Comparison of ENCODE assay signal across 8 cellular contexts in the genomic region with DNA sequence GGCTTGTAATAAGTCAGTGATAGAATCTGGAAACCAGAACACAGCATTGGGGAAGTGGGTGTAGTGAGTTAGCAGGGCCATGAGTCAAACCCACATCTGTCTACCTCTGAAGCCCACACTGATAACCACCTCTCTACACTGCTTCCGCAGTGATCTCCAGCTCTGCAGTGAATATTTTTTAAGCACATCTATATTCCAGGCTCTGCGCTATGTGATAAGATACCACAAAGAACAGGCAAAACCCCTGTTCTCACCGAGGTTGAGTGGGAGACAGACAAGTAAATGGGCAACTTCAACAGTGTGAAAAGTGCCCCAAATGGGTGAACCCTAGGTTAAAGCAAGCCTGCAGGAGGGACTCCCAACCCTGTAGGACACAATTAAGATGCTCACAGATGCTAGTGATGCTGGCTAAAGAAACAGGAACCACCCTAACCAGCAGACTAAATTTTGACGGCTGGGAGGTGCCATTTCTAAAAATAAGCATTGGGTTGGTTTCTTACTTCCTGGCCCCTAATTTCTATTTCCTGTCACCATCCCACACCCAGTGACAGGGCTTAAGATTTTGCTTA.
DNase-seq lines count a peak whose midpoint lies in the region; ATAC-seq and TF ChIP-seq lines count a peak whose summit lies in the region.

No MANE protein-coding gene starts in this region.

- no peak for TF ChIP-seq CTCF in GM20000 (IDR thresholded peaks at IDR 0.05; ENCODE audit: extremely low read depth, missing control alignments)
- TF ChIP-seq CTCF in ovary (IDR thresholded peaks at IDR 0.05), result no peak

- no peak for TF ChIP-seq EP300 in ovary (IDR thresholded peaks at IDR 0.05)

- no peaks in the 10 kb centered on the region for H3K27me3 ChIP-seq in ovary

- H3K4me1 ChIP-seq in ovary (ENCODE audit: insufficient read depth), result peaks cover 9% of the 10 kb centered on the region

- peak overlapping the region; percentile 63 for H3K4me3 Mint-ChIP-seq in stimulated activated naive CD8-positive, alpha-beta T cell treated with anti-CD3 and anti-CD28 coated beads, Interleukin-15, Interleukin-2, amounts not matched to agents 100 ng/mL and 50 ng/mL, for 24 hours

- H3K36me3 Mint-ChIP-seq in stimulated activated naive CD8-positive, alpha-beta T cell treated with anti-CD3 and anti-CD28 coated beads, Interleukin-15, Interleukin-2, amounts not matched to agents 100 ng/mL and 50 ng/mL, for 24 hours (ENCODE audit: low read depth), result peaks cover 8% of the 10 kb centered on the region

- no peaks in the 10 kb centered on the region for H3K27me3 Mint-ChIP-seq in stimulated activated naive CD8-positive, alpha-beta T cell treated with anti-CD3 and anti-CD28 coated beads, Interleukin-15, Interleukin-2, amounts not matched to agents 100 ng/mL and 50 ng/mL, for 24 hours

- no peak overlapping the region for H3K27ac ChIP-seq in ovary

- H3K9me3 Mint-ChIP-seq in stimulated activated naive CD8-positive, alpha-beta T cell treated with anti-CD3 and anti-CD28 coated beads, Interleukin-15, Interleukin-2, amounts not matched to agents 100 ng/mL and 50 ng/mL, for 24 hours, result peaks cover 13% of the 10 kb centered on the region

- ATAC-seq in HG03565 (IDR thresholded peaks at IDR 0.05; ENCODE audit: unreplicated experiment), result peak; percentile 46

- no peaks in the 10 kb centered on the region for H3K9me3 ChIP-seq in ovary

- H3K4me1 Mint-ChIP-seq in stimulated activated naive CD8-positive, alpha-beta T cell treated with anti-CD3 and anti-CD28 coated beads, Interleukin-15, Interleukin-2, amounts not matched to agents 100 ng/mL and 50 ng/mL, for 24 hours (ENCODE audit: low read depth), result peaks cover 64% of the 10 kb centered on the region

- H3K27ac Mint-ChIP-seq in stimulated activated naive CD8-positive, alpha-beta T cell treated with anti-CD3 and anti-CD28 coated beads, Interleukin-15, Interleukin-2, amounts not matched to agents 100 ng/mL and 50 ng/mL, for 24 hours, result peak overlapping the region; percentile 87

- H3K4me3 ChIP-seq in ovary, result no peak overlapping the region

- intact Hi-C loops in ovary (cut with DNase I) (loop anchor here (5.0 to 10.0 kb wide), 2 partner anchors 428 to 956 kb away; no protein-coding TSS in a partner anchor), posterior vena cava (cut with DNase I) (loop anchor here (5.0 kb wide), 2 partner anchors 383 to 388 kb away; no protein-coding TSS in a partner anchor)

- WGBS in ovary, 3 donors, result 65 to 83% (median 79%) methylated on average over 4 of the region's 4 CpGs

- H3K36me3 ChIP-seq in ovary, result no peaks in the 10 kb centered on the region

- TF ChIP-seq POLR2A in ovary (IDR thresholded peaks at IDR 0.05), result no peak

- peak; percentile 56 for DNase-seq in CD1c-positive myeloid dendritic cell (ENCODE audit: extremely low spot score)
- peak; percentile 41 for DNase-seq in GM20000 (ENCODE audit: low spot score)
- DNase-seq in activated T-cell treated with anti-CD3 and anti-CD28 coated beads for 48 hours (ENCODE audit: low read depth), result peak; percentile 21
- DNase-seq in ovary, result no peak
- DNase-seq in DMS153 treated with DMSO at 0.1 percent for 48 hours (lab: John Stamatoyannopoulos, UW; ENCODE audit: unreplicated experiment), result no peak
- no peak for DNase-seq in posterior vena cava (ENCODE audit: low spot score)

Comparison
In these comparisons a context has a peak if more than half of its experiments do, and no peak if none do; other contexts are left out.
1. DNase-seq: peak in CD1c-positive myeloid dendritic cell (single experiment), GM20000 (single experiment) and activated T-cell treated with anti-CD3 and anti-CD28 coated beads for 48 hours (single experiment); none in ovary (0 of 5), DMS153 treated with DMSO at 0.1 percent for 48 hours (single experiment) and posterior vena cava (single experiment).